Comparison of ENCODE assay signal across 1 cellular context in genomic region chr13:100098445-100099116, GRCh38.
TF ChIP-seq lines count a peak whose summit lies in the region.

No MANE protein-coding gene starts in this region.

TF ChIP-seq in HepG2, 621 proteins besides CTCF, POLR2A, EP300 and RAD21 (continued from another document):
- TF ChIP-seq ATF4 (CRISPR knock-in tag; IDR thresholded peaks at IDR 0.05) (peak in 1 of 2 experiments; percentile 91; a peak in 2 of 4 replicates), THAP7 (CRISPR knock-in tag; IDR thresholded peaks at IDR 0.05) (no peak), MEIS2 (CRISPR knock-in tag; IDR thresholded peaks at IDR 0.05) (no peak), POGZ (CRISPR knock-in tag; IDR thresholded peaks at IDR 0.05) (no peak), ATF7 (IDR thresholded peaks at IDR 0.05) (peak; percentile 15; the same call in 1 of the 2 replicates), ATF7 (CRISPR knock-in tag; IDR thresholded peaks at IDR 0.05) (no peak)
TF ChIP-seq in HepG2: peak in this region for 5.
